ENCODE assay signal across 8 cellular contexts in the genomic region with DNA sequence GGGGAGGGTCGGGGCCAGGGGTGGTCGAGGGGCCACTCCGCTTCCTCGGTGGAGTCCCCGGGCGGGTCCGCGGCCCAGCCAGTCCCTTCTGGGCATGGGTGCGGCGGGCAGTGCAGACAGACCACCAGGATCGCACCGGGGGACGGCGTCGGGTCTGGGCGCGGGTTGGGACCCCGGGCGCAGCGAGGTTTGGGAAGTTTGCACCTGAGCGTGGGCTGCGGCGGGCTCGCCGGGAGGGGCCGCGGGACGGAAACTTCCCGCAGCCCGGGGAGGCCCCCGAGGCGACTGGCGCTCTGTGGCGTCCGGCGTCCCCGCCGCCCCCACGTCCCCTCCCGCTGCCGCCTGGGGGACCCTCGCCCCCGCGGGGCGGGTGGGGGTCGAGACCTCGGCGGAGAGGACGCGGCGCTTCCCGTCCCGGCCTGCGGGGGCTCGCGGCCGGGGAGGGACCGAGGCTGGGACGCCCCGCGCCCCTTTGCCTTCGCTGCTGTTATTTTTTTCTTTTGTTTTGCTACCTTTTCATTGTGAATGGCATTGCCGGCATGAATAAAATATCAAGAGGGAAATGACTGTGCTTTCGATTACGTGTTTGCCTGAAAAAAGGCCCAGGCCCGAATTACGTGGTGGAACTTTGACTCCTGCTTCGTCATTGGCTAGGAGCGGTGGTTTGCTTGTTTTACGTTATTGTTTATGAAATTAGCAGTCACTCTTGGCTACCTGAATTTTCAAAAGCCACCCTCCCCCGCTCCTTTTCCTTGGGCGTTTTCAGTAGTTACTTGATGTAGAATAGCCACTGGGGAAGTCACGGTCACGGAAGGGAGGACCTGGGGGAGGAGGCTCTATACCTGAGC. TPM values are rescaled to one million over a fixed set of nuclear protein-coding genes. Genes with fewer than 3 reads are reported as not detected.
A peak's percentile ranks its signal among the peaks of the same experiment; 100 is the strongest.
DNase-seq lines count a peak whose midpoint lies in the region; ATAC-seq and TF ChIP-seq lines count a peak whose summit lies in the region.

No MANE protein-coding gene starts in this region.

- ATAC-seq in GM21717 (IDR thresholded peaks at IDR 0.05; ENCODE audit: unreplicated experiment): peak; percentile 47
- ATAC-seq in activated B cell treated with CpG ODN at 0.5 μM for 24 hours (ENCODE audit: low read depth): peak; percentile 59

- CTCF ChIA-PET in activated B cell treated with CpG ODN at 0.5 μM for 24 hours (lab: Charles Lee): interaction anchor here (1.6 kb wide), 1 partner anchor 49 kb away, joined by 4 read pairs; no protein-coding TSS in a partner anchor

- peaks cover 51% of the 10 kb centered on the region for H3K4me1 Mint-ChIP-seq in activated B cell treated with CpG ODN at 0.5 μM for 24 hours

- in situ Hi-C loops in KBM-7 (cut with MboI; ENCODE audit: low pct_unique_long_range_greater_than_20kb, low sequenced_read_pairs): no loop called here

- H3K27ac ChIP-seq in caudate nucleus (ENCODE audit: low read depth, low read length): peak overlapping the region; percentile 76

- DNase-seq in ELR (ENCODE audit: low read depth) (peak; percentile 83), KBM-7 (peak; percentile 45), activated B cell treated with CpG ODN at 0.5 μM for 24 hours (peak; percentile 68), caudate nucleus (lab: John Stamatoyannopoulos, UW) (peak in 22 of 61 donors; percentile 5 to 66 (median 34)), kidney glomerular epithelial cell (lab: John Stamatoyannopoulos, UW) (peak; percentile 70), inferior parietal cortex (ENCODE audit: extremely low spot score) (no peak)
- DNase-seq in stimulated activated CD4-positive, alpha-beta T cell treated with anti-CD3 and anti-CD28 coated beads, Interleukin-2, amount 100 ng/mL, for 24 hours: peak; percentile 75 to 84

- peaks cover 18% of the 10 kb centered on the region for H3K36me3 Mint-ChIP-seq in activated B cell treated with CpG ODN at 0.5 μM for 24 hours (ENCODE audit: low read depth)

- TF ChIP-seq CTCF in activated B cell treated with CpG ODN at 0.5 μM for 24 hours (IDR thresholded peaks at IDR 0.05): no peak

- H3K27ac Mint-ChIP-seq in activated B cell treated with CpG ODN at 0.5 μM for 24 hours: peak overlapping the region; percentile 98

- no peaks in the 10 kb centered on the region for H3K27me3 Mint-ChIP-seq in activated B cell treated with CpG ODN at 0.5 μM for 24 hours

- H3K9me3 Mint-ChIP-seq in activated B cell treated with CpG ODN at 0.5 μM for 24 hours: no peaks in the 10 kb centered on the region

- POLR2A ChIA-PET in activated B cell treated with CpG ODN at 0.5 μM for 24 hours (lab: Charles Lee): interaction anchor here (0.6 to 1.6 kb wide), 5 partner anchors 17 to 63 kb away, joined by 3 to 9 read pairs (median 6); no protein-coding TSS in a partner anchor

- peak overlapping the region; percentile 95 for H3K4me3 Mint-ChIP-seq in activated B cell treated with CpG ODN at 0.5 μM for 24 hours

- intact Hi-C loops in activated B cell treated with CpG ODN at 0.5 μM for 24 hours (cut with micrococcal nuclease): loop anchor here (1.0 to 10.0 kb wide), 6 partner anchors 18 to 359 kb away; no protein-coding TSS in a partner anchor

RNA-seq across cellular contexts. Expression of a gene that starts 0.7 kb away (rescaled TPM):
- total RNA-seq in activated B cell treated with CpG ODN at 0.5 μM for 24 hours: 38.8 and 40.0 TPM in 2 replicates
